ENCODE assay signal across 2 cellular contexts in the genomic region with DNA sequence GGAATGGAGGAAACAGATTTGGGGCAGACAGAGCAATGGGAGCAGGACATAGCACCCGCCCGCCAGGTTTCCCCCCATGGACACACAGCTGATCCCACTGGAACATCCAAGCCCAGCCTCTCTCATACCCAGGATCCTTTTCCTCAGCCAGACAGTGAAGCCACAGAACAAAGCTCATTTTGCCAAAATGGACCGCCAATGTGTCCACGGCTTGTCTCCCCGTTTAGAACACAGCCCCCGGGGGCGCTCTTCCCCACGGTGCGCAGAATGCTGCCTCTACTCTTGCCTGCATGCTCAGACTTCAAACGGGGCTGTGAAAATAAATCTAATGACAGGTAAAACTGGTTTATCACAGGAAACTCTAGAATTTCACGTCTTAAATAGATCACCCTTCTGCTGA.
TF ChIP-seq lines count a peak whose summit lies in the region.

No MANE protein-coding gene starts in this region.

TF ChIP-seq in GM23338, 12 proteins besides CTCF, POLR2A, EP300 and RAD21 (continued from another document):
- no peak for TF ChIP-seq ZNF331 (CRISPR knock-in tag; IDR thresholded peaks at IDR 0.05; ENCODE audit: low read depth)
- TF ChIP-seq, protein P1, sequence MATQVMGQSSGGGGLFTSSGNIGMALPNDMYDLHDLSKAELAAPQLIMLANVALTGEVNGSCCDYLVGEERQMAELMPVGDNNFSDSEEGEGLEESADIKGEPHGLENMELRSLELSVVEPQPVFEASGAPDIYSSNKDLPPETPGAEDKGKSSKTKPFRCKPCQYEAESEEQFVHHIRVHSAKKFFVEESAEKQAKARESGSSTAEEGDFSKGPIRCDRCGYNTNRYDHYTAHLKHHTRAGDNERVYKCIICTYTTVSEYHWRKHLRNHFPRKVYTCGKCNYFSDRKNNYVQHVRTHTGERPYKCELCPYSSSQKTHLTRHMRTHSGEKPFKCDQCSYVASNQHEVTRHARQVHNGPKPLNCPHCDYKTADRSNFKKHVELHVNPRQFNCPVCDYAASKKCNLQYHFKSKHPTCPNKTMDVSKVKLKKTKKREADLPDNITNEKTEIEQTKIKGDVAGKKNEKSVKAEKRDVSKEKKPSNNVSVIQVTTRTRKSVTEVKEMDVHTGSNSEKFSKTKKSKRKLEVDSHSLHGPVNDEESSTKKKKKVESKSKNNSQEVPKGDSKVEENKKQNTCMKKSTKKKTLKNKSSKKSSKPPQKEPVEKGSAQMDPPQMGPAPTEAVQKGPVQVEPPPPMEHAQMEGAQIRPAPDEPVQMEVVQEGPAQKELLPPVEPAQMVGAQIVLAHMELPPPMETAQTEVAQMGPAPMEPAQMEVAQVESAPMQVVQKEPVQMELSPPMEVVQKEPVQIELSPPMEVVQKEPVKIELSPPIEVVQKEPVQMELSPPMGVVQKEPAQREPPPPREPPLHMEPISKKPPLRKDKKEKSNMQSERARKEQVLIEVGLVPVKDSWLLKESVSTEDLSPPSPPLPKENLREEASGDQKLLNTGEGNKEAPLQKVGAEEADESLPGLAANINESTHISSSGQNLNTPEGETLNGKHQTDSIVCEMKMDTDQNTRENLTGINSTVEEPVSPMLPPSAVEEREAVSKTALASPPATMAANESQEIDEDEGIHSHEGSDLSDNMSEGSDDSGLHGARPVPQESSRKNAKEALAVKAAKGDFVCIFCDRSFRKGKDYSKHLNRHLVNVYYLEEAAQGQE (IDR thresholded peaks at IDR 0.05; ENCODE audit: unreplicated experiment) = no peak

TF ChIP-seq in WTC11, 78 proteins besides CTCF, POLR2A, EP300 and RAD21 (continued from another document):
- no peak for TF ChIP-seq ZNF396 (CRISPR knock-in tag; IDR thresholded peaks at IDR 0.05; ENCODE audit: borderline replicate concordance)
- no peak for TF ChIP-seq E2F1 (CRISPR knock-in tag; IDR thresholded peaks at IDR 0.05)
- TF ChIP-seq, protein P2, sequence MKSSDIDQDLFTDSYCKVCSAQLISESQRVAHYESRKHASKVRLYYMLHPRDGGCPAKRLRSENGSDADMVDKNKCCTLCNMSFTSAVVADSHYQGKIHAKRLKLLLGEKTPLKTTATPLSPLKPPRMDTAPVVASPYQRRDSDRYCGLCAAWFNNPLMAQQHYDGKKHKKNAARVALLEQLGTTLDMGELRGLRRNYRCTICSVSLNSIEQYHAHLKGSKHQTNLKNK (CRISPR knock-in tag; IDR thresholded peaks at IDR 0.05) = no peak
- TF ChIP-seq FOXJ3 (CRISPR knock-in tag; IDR thresholded peaks at IDR 0.05; ENCODE audit: borderline replicate concordance) = no peak
- no peak for TF ChIP-seq NR3C1 (CRISPR knock-in tag; conservative IDR thresholded peaks at IDR 0.05; ENCODE audit: low read depth)
